Comparison of ENCODE assay signal across 8 cellular contexts in the genomic region with DNA sequence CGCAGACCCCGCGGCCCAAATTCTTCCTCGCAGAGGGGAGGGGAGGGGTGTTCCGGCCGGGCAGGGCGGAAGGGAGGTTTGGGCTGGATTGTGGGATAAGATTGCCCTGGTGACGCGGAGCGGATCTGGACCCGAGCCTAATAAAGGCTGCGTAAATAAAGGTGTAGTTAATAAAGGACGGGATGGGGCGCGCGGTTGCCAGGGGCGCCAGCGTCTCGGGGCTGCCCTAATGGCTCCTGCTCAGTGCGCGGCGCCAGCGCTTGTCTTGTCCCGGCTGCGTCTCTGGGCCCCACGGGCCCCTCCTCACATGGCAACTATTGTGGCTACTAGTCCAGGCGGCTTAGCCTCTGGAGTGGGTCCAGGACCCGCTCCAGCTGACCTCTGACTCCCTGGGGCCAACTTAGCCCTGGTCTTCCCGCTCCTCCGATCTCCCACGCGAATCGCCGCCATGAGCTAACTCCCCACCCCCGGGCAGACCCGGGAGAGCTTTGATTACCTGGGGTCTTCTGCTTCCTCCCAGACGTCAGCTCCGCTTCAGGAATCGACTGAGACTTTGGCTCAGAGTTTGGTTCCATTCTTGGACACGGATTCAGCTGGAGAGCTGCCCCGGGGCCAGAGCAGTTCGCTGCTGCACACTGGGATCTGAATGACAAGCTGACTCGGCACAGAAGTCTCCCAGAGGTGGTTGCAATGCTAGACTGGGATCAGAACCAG. TPM values are rescaled to one million over a fixed set of nuclear protein-coding genes. Genes with fewer than 3 reads are reported as not detected.
A peak's percentile ranks its signal among the peaks of the same experiment; 100 is the strongest.
DNase-seq lines count a peak whose midpoint lies in the region; ATAC-seq, FAIRE-seq and TF ChIP-seq lines count a peak whose summit lies in the region.

No MANE protein-coding gene starts in this region.

- TF ChIP-seq CTCF in bronchial epithelial cell (IDR thresholded peaks at IDR 0.05; ENCODE audit: insufficient read depth, low read length, severe bottlenecking): no peak

- WGBS in GM23248 (ENCODE audit: low coverage in 1 of 2, low lambda C conversion rate in 2 of 2, missing lambda C conversion rate in 2 of 2), 2 experiments: 4 to 8% methylated on average over 41 to 43 of the region's 43 CpGs

- peak overlapping the region; percentile 70 for H3K4me3 ChIP-seq in GM23248
- peak overlapping the region; percentile 40 for H3K4me3 ChIP-seq in bronchial epithelial cell (ENCODE audit: low read depth, low read length)

- H3K4me1 ChIP-seq in GM23248 (ENCODE audit: insufficient read depth): no peaks in the 10 kb centered on the region

- peak overlapping the region; percentile 85 for H2AFZ ChIP-seq in GM23248

- H3K9me3 ChIP-seq in GM23248 (ENCODE audit: low read depth): no peaks in the 10 kb centered on the region

- H3K36me3 ChIP-seq in GM23248 (ENCODE audit: low read depth) (no peaks in the 10 kb centered on the region), bronchial epithelial cell (ENCODE audit: control insufficient read depth, insufficient read depth, low read length) (no peaks in the 10 kb centered on the region)

- DNase-seq in ACHN: peak; percentile 5
- peak; percentile 39 for DNase-seq in GM23248
- DNase-seq in bronchial epithelial cell (ENCODE audit: low read depth): no peak
- DNase-seq in midbrain (lab: John Stamatoyannopoulos, UW): peak; percentile 10
- DNase-seq in NAMALWA (ENCODE audit: low spot score): no peak
- DNase-seq in effector CD8-positive, alpha-beta T cell (lab: John Stamatoyannopoulos, UW): no peak

- H3K4me2 ChIP-seq in GM23248 (ENCODE audit: unreplicated experiment): peak overlapping the region; percentile 71

- peak overlapping the region; percentile 3; the same call in 1 of the 2 replicates for H3K9ac ChIP-seq in GM23248

- no peak overlapping the region for H3K27ac ChIP-seq in GM23248

- H3K9me2 ChIP-seq in GM23248 (ENCODE audit: insufficient read depth): no peaks in the 10 kb centered on the region

- in situ Hi-C loops in ACHN (cut with HindIII; ENCODE audit: low pct_ligation_motif_present, low pct_unique_long_range_greater_than_20kb, low sequenced_read_pairs): no loop called here
- in situ Hi-C loops in GM23248 (cut with MboI): no loop called here

- FAIRE-seq in bronchial epithelial cell (lab: Jason Lieb, UNC): peak; percentile 50

- no peaks in the 10 kb centered on the region for H4K20me1 ChIP-seq in GM23248 (ENCODE audit: insufficient read depth)

- H3F3A ChIP-seq in GM23248 (ENCODE audit: insufficient read depth): no peaks in the 10 kb centered on the region

- ATAC-seq in HG02970 (IDR thresholded peaks at IDR 0.05; ENCODE audit: low FRiP score, unreplicated experiment) (no peak), GM21423 (IDR thresholded peaks at IDR 0.05; ENCODE audit: unreplicated experiment) (no peak)

- H3K27me3 ChIP-seq in GM23248 (replicated peaks; ENCODE audit: insufficient read depth) (peaks cover 13% of the 10 kb centered on the region; the same call in 1 of the 2 replicates), bronchial epithelial cell (ENCODE audit: control insufficient read depth, insufficient read depth, low read length) (no peaks in the 10 kb centered on the region)

- H3K79me2 ChIP-seq in GM23248 (ENCODE audit: insufficient read depth): no peaks in the 10 kb centered on the region

RNA-seq across cellular contexts. Expression of gene SLC25A52, which starts 36.5 kb away (rescaled TPM):
- not detected in 2 replicates for total RNA-seq in GM23248 (2014; rRNA removed; shearing (Covaris generic))
- not detected in 2 replicates for polyA plus RNA-seq in GM23248 (2016; fragmentation: Nextera tagmentation; extraction: Ambion mirVana)
- total RNA-seq in bronchial epithelial cell: under 0.01 and 0.26 TPM in 2 replicates

RNA-seq across cellular contexts. Expression of gene B4GALT6, which starts 39.8 kb away (rescaled TPM):
- 2.4 and 2.8 TPM in 2 replicates for total RNA-seq in GM23248 (2014; rRNA removed; shearing (Covaris generic))
- 1.2 and 1.3 TPM in 2 replicates for polyA plus RNA-seq in GM23248 (2016; fragmentation: Nextera tagmentation; extraction: Ambion mirVana)
- 1.8 and 2.4 TPM in 2 replicates for total RNA-seq in bronchial epithelial cell

Comparison
In these comparisons a context has a peak if more than half of its experiments do, and no peak if none do; other contexts are left out.
1. DNase-seq: peak in ACHN (single experiment), GM23248 (single experiment) and midbrain (single experiment); none in bronchial epithelial cell (single experiment), NAMALWA (single experiment) and effector CD8-positive, alpha-beta T cell (single experiment).